In the genomic region with DNA sequence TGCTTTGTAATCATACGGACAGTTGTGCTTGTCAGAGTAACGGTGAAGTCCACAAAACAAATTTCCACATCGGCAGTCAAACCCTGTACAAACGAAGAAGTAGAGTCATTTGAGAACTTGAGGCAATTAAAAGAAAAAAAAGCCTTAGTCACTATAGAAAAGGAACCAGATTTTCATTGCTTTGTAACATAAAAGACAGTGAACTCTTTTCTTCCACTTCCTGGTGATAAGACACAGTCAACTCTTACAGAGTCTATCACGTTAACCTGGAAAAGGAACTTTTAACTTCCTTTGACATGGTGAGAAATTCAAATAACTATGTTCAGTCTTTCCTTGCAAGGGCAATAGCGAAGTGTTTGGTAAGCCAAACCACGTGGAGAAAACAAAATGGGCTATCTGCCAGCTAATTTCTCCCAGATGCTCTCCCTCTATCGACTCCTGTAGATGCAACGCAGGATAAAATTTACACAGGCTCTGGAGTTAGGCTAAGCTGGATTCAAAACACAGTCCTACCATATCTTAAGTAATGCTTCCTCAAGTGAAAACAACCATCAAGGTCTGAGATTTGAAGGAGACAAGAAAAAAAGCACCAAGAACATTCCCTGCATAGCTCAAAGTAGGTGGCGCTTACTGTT, we compare ENCODE assay signal across 8 cellular contexts. TPM values are rescaled to one million over a fixed set of nuclear protein-coding genes. Genes with fewer than 3 reads are reported as not detected.
A peak's percentile ranks its signal among the peaks of the same experiment; 100 is the strongest.
DNase-seq lines count a peak whose midpoint lies in the region; ATAC-seq lines count a peak whose summit lies in the region.

No MANE protein-coding gene starts in this region.

- intact Hi-C loops in posterior vena cava (cut with DNase I): loop anchor here in 1 of 2 donors (5.0 kb wide), 1 partner anchor 241 kb away; no protein-coding TSS in a partner anchor

- DNase-seq in AML-193 (lab: John Stamatoyannopoulos, UW) (peak; percentile 42 to 43), NCI-H1694 treated with DMSO at 0.1 percent for 48 hours (lab: John Stamatoyannopoulos, UW) (peak; percentile 13), midbrain (lab: John Stamatoyannopoulos, UW) (peak; percentile 42), kidney tubule cell (ENCODE audit: low spot score) (no peak), posterior vena cava (ENCODE audit: low spot score) (no peak)
- no peak for DNase-seq in central memory CD8-positive, alpha-beta T cell (ENCODE audit: low spot score in 2 of 2)

- H3K27me3 Mint-ChIP-seq in central memory CD8-positive, alpha-beta T cell: no peaks in the 10 kb centered on the region

- peak overlapping the region; percentile 8 for H3K4me3 Mint-ChIP-seq in central memory CD8-positive, alpha-beta T cell

- no peak overlapping the region for H3K27ac Mint-ChIP-seq in central memory CD8-positive, alpha-beta T cell (ENCODE audit: low read depth)

- ATAC-seq in central memory CD8-positive, alpha-beta T cell (replicated peaks; ENCODE audit: extremely low read depth, poor library complexity, severe bottlenecking): no peak
- ATAC-seq in GM19455 (IDR thresholded peaks at IDR 0.05; ENCODE audit: unreplicated experiment) (no peak), GM21619 (IDR thresholded peaks at IDR 0.05; ENCODE audit: unreplicated experiment) (no peak)

- peaks cover 73% of the 10 kb centered on the region for H3K36me3 Mint-ChIP-seq in central memory CD8-positive, alpha-beta T cell (ENCODE audit: insufficient read depth)

- H3K4me1 Mint-ChIP-seq in central memory CD8-positive, alpha-beta T cell: peaks cover 42% of the 10 kb centered on the region

- no peaks in the 10 kb centered on the region for H3K9me3 Mint-ChIP-seq in central memory CD8-positive, alpha-beta T cell

RNA-seq across cellular contexts. Expression of gene ZFAND5, which starts 8.9 kb away (rescaled TPM):
- 100 to 1,000 TPM; 141 to 175 TPM for total RNA-seq in posterior vena cava

Comparison
In these comparisons a context has a peak if more than half of its experiments do, and no peak if none do; other contexts are left out.
1. DNase-seq: peak in AML-193 (2 of 2), NCI-H1694 treated with DMSO at 0.1 percent for 48 hours (single experiment) and midbrain (single experiment); none in central memory CD8-positive, alpha-beta T cell (0 of 2), kidney tubule cell (single experiment) and posterior vena cava (single experiment).